Comparison of ENCODE assay signal across 8 cellular contexts in genomic region chr2:85728342-85728741, GRCh38. TPM values are rescaled to one million over a fixed set of nuclear protein-coding genes. Genes with fewer than 3 reads are reported as not detected.
"Had no signal": no experiment of that assay in that cellular context is flagged by ENCODE, and none has a peak within 500 bp of the region (broad histone marks: within the 10 kb centered on the region; RNA-seq: fewer than 3 reads in every experiment).

No MANE protein-coding gene starts in this region.

- H3K4me3 ChIP-seq: ascending aorta, mucosa of descending colon had no signal

- H3K27me3 ChIP-seq: ascending aorta had no signal

- H3K36me3 ChIP-seq: ascending aorta, thoracic aorta had no signal

- H3K9me3 ChIP-seq: ascending aorta, mucosa of descending colon, thoracic aorta had no signal

RNA-seq across cellular contexts. Expression of gene ATOH8, which starts 25.4 kb away (rescaled TPM):
- total RNA-seq: activated B cell treated with CpG ODN at 0.5 μM for 24 hours; activated naive CD8-positive, alpha-beta T cell treated with anti-CD3 and anti-CD28 coated beads for 36 hours had no signal

RNA-seq across cellular contexts. Expression of gene GNLY, which starts 34.2 kb away (rescaled TPM):
- total RNA-seq: ascending aorta, bronchial epithelial cell, lung microvascular endothelial cell, progenitor cell of endocrine pancreas had no signal
